ENCODE assay signal across 16 cellular contexts in the genomic region with DNA sequence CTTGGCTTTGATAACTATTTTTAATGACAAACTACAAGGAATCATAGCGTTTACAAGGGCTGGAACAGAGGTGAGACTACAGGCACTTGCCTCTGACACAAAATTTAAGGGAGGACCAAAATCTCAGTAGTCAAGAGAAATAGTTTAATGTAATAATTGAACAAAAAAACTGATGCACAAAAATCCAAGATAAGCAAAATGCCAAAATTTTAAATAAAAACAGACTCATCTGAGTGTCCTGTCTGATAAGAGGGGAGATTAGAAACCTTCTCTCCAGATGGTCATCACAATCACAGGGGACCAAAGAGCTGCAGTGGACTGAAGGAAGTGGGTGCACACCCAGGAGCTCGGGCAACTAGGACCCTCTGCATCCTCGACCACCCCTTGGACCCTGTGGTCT.
"Had no signal": no experiment of that assay in that cellular context is flagged by ENCODE, and none has a peak within 500 bp of the region (broad histone marks: within the 10 kb centered on the region; RNA-seq: fewer than 3 reads in every experiment).

No MANE protein-coding gene starts in this region.

- H3K27me3 ChIP-seq: thyroid gland had no signal

- DNase-seq: activated CD4-positive, alpha-beta memory T cell treated with anti-CD3 and anti-CD28 coated beads for 36 hours; activated CD4-positive, alpha-beta T cell treated with anti-CD3 and anti-CD28 coated beads for 36 hours; activated naive CD4-positive, alpha-beta T cell treated with Interleukin-2 at 50 U/mL for 16 hours; activated naive CD8-positive, alpha-beta T cell treated with anti-CD3 and anti-CD28 coated beads, Interleukin-2, amount 10 ng/mL, durations not matched to agents 7 days and 5 days; activated T-cell treated with anti-CD3 and anti-CD28 coated beads, Interleukin-2, amount 50 U/mL, for 48 hours; amniotic stem cell; foreskin melanocyte; left ventricle myocardium superior; occipital lobe; retina; spleen; stimulated activated CD4-positive, alpha-beta T cell treated with anti-CD3 and anti-CD28 coated beads, Interleukin-4, amount 100 ng/mL, for 1 hour; stimulated activated naive CD4-positive, alpha-beta T cell treated with Interleukin-2 at 50 U/mL for 16 hours; T-helper 9 cell had no signal

- H3K36me3 ChIP-seq: spleen, thyroid gland had no signal

- ATAC-seq: activated CD4-positive, alpha-beta T cell treated with anti-CD3 and anti-CD28 coated beads for 36 hours; WTC11 had no signal

- H3K4me3 ChIP-seq: spleen, thyroid gland had no signal

- H3K27ac ChIP-seq: spleen, thyroid gland had no signal

- H3K9me3 ChIP-seq: spleen, thyroid gland had no signal
